Comparison of ENCODE assay signal across 8 cellular contexts in genomic region chr9:78295731-78296130, GRCh38. TPM values are rescaled to one million over a fixed set of nuclear protein-coding genes. Genes with fewer than 3 reads are reported as not detected.
DNase-seq lines count a peak whose midpoint lies in the region; ATAC-seq, FAIRE-seq and TF ChIP-seq lines count a peak whose summit lies in the region.

No MANE protein-coding gene starts in this region.

- no peak overlapping the region for H3K27ac Mint-ChIP-seq in central memory CD8-positive, alpha-beta T cell (ENCODE audit: low read depth)

- no peaks in the 10 kb centered on the region for H3K27me3 ChIP-seq in MG63
- no peaks in the 10 kb centered on the region for H3K27me3 ChIP-seq in muscle layer of colon (ENCODE audit: control insufficient read depth in 1 of 2, insufficient read depth in 2 of 2, low read length in 2 of 2)

- H3K36me3 ChIP-seq in MG63 (peaks cover 9% of the 10 kb centered on the region), muscle layer of colon (ENCODE audit: insufficient read depth, low read length) (no peaks in the 10 kb centered on the region)

- no peak for ATAC-seq in central memory CD8-positive, alpha-beta T cell (replicated peaks; ENCODE audit: extremely low read depth, poor library complexity, severe bottlenecking)

- no peak for DNase-seq in MG63
- no peak for DNase-seq in central memory CD8-positive, alpha-beta T cell (ENCODE audit: low spot score in 2 of 2)
- DNase-seq in KG1 (lab: John Stamatoyannopoulos, UW), result no peak
- no peak for DNase-seq in NCI-H2081 (lab: John Stamatoyannopoulos, UW)
- DNase-seq in C1 segment of cervical spinal cord (lab: John Stamatoyannopoulos, UW), result no peak
- no peak for DNase-seq in GM19239 (ENCODE audit: insufficient read length, low spot score)

- FAIRE-seq in GM19239 (lab: Jason Lieb, UNC), result no peak

- no peaks in the 10 kb centered on the region for H3K9me3 Mint-ChIP-seq in central memory CD8-positive, alpha-beta T cell

- H3K27me3 Mint-ChIP-seq in central memory CD8-positive, alpha-beta T cell, result no peaks in the 10 kb centered on the region

- H3K9me3 ChIP-seq in MG63 (no peaks in the 10 kb centered on the region), muscle layer of colon (ENCODE audit: low read length) (no peaks in the 10 kb centered on the region)

- TF ChIP-seq CTCF in C4-2B (conservative IDR thresholded peaks at IDR 0.05), result no peak

- peak overlapping the region; percentile 9 for H3K9ac ChIP-seq in muscle layer of colon (ENCODE audit: low read length)

- H3K4me3 ChIP-seq in MG63 (peak overlapping the region; percentile 89), muscle layer of colon (ENCODE audit: low read depth in 1 of 2, low read length in 2 of 2) (peak overlapping the region in 1 of 2 donors; percentile 81)

- H3K4me1 Mint-ChIP-seq in central memory CD8-positive, alpha-beta T cell, result peaks cover 25% of the 10 kb centered on the region

- peak overlapping the region; percentile 88 for H3K4me3 Mint-ChIP-seq in central memory CD8-positive, alpha-beta T cell

- peaks cover 14% of the 10 kb centered on the region for H3K4me1 ChIP-seq in muscle layer of colon (ENCODE audit: insufficient read depth, low read length)

- H3K36me3 Mint-ChIP-seq in central memory CD8-positive, alpha-beta T cell (ENCODE audit: insufficient read depth), result peaks cover 6% of the 10 kb centered on the region

- H3K27ac ChIP-seq in C4-2B, result peak overlapping the region; percentile 94
- H3K27ac ChIP-seq in muscle layer of colon (ENCODE audit: low read depth, low read length), result peak overlapping the region; percentile 21

RNA-seq across cellular contexts. Expression of gene PSAT1, which starts 1.2 kb away (rescaled TPM):
- total RNA-seq in MG63 (2014; rRNA removed; shearing (Covaris generic); ENCODE audit: low replicate concordance), result 182 and 230 TPM in 2 replicates

RNA-seq across cellular contexts. Expression of gene CEP78, which starts 59.9 kb away (rescaled TPM):
- 10.7 and 17.7 TPM in 2 replicates for total RNA-seq in MG63 (2014; rRNA removed; shearing (Covaris generic); ENCODE audit: low replicate concordance)
